ENCODE assay signal across 10 cellular contexts in the genomic region with DNA sequence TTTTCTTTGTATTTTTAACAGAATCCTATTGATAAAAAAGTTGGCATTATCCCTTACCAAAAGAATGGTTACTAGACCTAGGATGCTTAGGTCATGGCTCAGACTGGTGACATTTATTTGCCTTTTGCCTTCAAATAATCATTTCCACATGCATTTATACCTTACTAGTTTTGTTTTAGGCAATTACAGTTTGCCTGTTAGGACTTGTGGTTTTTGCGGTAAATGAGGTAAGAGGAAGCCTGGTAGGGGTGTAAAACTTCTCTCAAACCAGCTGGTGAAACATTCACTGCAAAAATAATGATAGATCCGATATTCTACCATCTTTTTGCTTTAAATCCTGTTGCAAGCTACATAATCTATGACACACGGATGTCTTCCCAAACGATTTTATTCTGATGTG. TPM values are rescaled to one million over a fixed set of nuclear protein-coding genes. Genes with fewer than 3 reads are reported as not detected.
DNase-seq lines count a peak whose midpoint lies in the region; ATAC-seq and TF ChIP-seq lines count a peak whose summit lies in the region.
"Had no signal": no experiment of that assay in that cellular context is flagged by ENCODE, and none has a peak within 500 bp of the region (broad histone marks: within the 10 kb centered on the region; RNA-seq: fewer than 3 reads in every experiment).

No MANE protein-coding gene starts in this region.

- peak overlapping the region; percentile 65 for H3K27ac Mint-ChIP-seq in CD4-positive, alpha-beta T cell

- H3K4me3 ChIP-seq in HL-60 (replicated peaks; ENCODE audit: insufficient read depth, low read length) (no peak overlapping the region; the same call in 1 of the 2 replicates), dorsolateral prefrontal cortex (no peak overlapping the region), prostate gland (no peak overlapping the region)

- no peaks in the 10 kb centered on the region for H3K27me3 ChIP-seq in CD4-positive, alpha-beta T cell (ENCODE audit: control insufficient read depth, insufficient read depth, low read length)
- H3K27me3 ChIP-seq in HL-60 (ENCODE audit: insufficient read depth, poor library complexity, severe bottlenecking) (no peaks in the 10 kb centered on the region), dorsolateral prefrontal cortex (peaks cover 0 to 48% (median 0%) of the 10 kb centered on the region in 45 donors), prostate gland (replicated peaks; ENCODE audit: insufficient read depth) (no peaks in the 10 kb centered on the region)

- no peaks in the 10 kb centered on the region for H3K9me3 ChIP-seq in CD4-positive, alpha-beta T cell (ENCODE audit: control insufficient read depth, low read length)
- no peaks in the 10 kb centered on the region for H3K9me3 ChIP-seq in prostate gland

- DNase-seq in CD4-positive, alpha-beta T cell = no peak
- peak in 1 of 2 experiments; percentile 86 for DNase-seq in HL-60 (ENCODE audit: low read depth in 1 of 2, low spot score in 1 of 2)
- peak; percentile 14 for DNase-seq in SW480 (ENCODE audit: low spot score)
- DNase-seq in germinal center (ENCODE audit: low spot score) = peak; percentile 7
- DNase-seq in activated gamma-delta T cell treated with Interleukin-2 at 50 U/mL for 16 hours = no peak
- no peak for DNase-seq in dorsolateral prefrontal cortex
- DNase-seq in prostate gland (ENCODE audit: low spot score) = no peak
- DNase-seq: amygdala had no signal

- peaks cover 23% of the 10 kb centered on the region for H3K36me3 Mint-ChIP-seq in CD4-positive, alpha-beta T cell (ENCODE audit: low read depth)

- peak; percentile 35 for ATAC-seq in CD4-positive, alpha-beta T cell (ENCODE audit: poor library complexity)
- no peak for ATAC-seq in HG02610 (IDR thresholded peaks at IDR 0.05; ENCODE audit: unreplicated experiment)
- ATAC-seq: HCT116 had no signal

- H3K27me3 Mint-ChIP-seq in CD4-positive, alpha-beta T cell = no peaks in the 10 kb centered on the region

- no peak for TF ChIP-seq CTCF in CD4-positive, alpha-beta T cell (IDR thresholded peaks at IDR 0.05)
- TF ChIP-seq CTCF in HL-60 (IDR thresholded peaks at IDR 0.05; ENCODE audit: insufficient read depth, low read length) = no peak
- TF ChIP-seq CTCF in dorsolateral prefrontal cortex (IDR thresholded peaks at IDR 0.05 in 54 of 56, conservative IDR thresholded peaks at IDR 0.05 in 2 of 56; ENCODE audit: low read depth in 1 of 56, partially characterized antibody in 56 of 56) = no peak
- no peak for TF ChIP-seq CTCF in prostate gland (IDR thresholded peaks at IDR 0.05)

- peaks cover 60% of the 10 kb centered on the region for H3K4me1 Mint-ChIP-seq in CD4-positive, alpha-beta T cell (ENCODE audit: low read depth)

- H3K27ac ChIP-seq in CD4-positive, alpha-beta T cell (ENCODE audit: low read depth, low read length) = peak overlapping the region; percentile 21
- H3K27ac ChIP-seq in HL-60 (replicated peaks) (peak overlapping the region; percentile 78), dorsolateral prefrontal cortex (peak overlapping the region in 1 of 59 donors; percentile 22), prostate gland (no peak overlapping the region)

- H3K36me3 ChIP-seq in prostate gland = no peaks in the 10 kb centered on the region

- H3K9me3 Mint-ChIP-seq in CD4-positive, alpha-beta T cell = no peaks in the 10 kb centered on the region

- peak overlapping the region; percentile 70 for H3K4me3 Mint-ChIP-seq in CD4-positive, alpha-beta T cell

- 27% methylated on average over 4 of the region's 4 CpGs for WGBS in prostate gland

- POLR2A ChIA-PET in CD4-positive, alpha-beta T cell (lab: Charles Lee) = interaction anchor here (0.8 to 2.3 kb wide), 6 partner anchors 12 to 207 kb away, joined by 3 to 8 read pairs (median 4); partner anchors contain the start of genes LAMP2, MCTS1 and ZBTB33

- CTCF ChIA-PET in CD4-positive, alpha-beta T cell (lab: Charles Lee) = interaction anchor here (1.2 to 2.9 kb wide), 3 partner anchors 18 to 148 kb away, joined by 3 to 14 read pairs (median 5); no protein-coding TSS in a partner anchor

- no peak for TF ChIP-seq POLR2A in prostate gland (IDR thresholded peaks at IDR 0.05)

- intact Hi-C loops in CD4-positive, alpha-beta T cell (cut with DNase I, micrococcal nuclease) = no loop called here
- intact Hi-C loops in dorsolateral prefrontal cortex (cut with DNase I) (loop anchor here (10.0 kb wide), 2 partner anchors 92 to 212 kb away; partner anchors contain the start of gene ATP1B4 (in 2 of the 2)), prostate gland (cut with DNase I) (no loop called here)

- H3K4me1 ChIP-seq in prostate gland (replicated peaks) = no peaks in the 10 kb centered on the region

RNA-seq across cellular contexts. Expression of gene LAMP2, which starts 12.1 kb away (rescaled TPM):
- 10 to 100 TPM; 13.4 to 15.4 TPM for total RNA-seq in CD4-positive, alpha-beta T cell
- total RNA-seq in dorsolateral prefrontal cortex = 100 to 1,000 TPM; 107 to 706 (median 222) TPM
- 100 to 1,000 TPM; 156 to 269 TPM for total RNA-seq in prostate gland

Comparison
In these comparisons a context has a peak if more than half of its experiments do, and no peak if none do; other contexts are left out.
1. DNase-seq: peak in SW480 (single experiment) and germinal center (single experiment); none in CD4-positive, alpha-beta T cell (0 of 10), activated gamma-delta T cell treated with Interleukin-2 at 50 U/mL for 16 hours (single experiment), dorsolateral prefrontal cortex (0 of 10) and prostate gland (single experiment).
2. H3K27ac ChIP-seq: peak in CD4-positive, alpha-beta T cell (single experiment) and HL-60 (single experiment); none in prostate gland (0 of 2).
3. RNA of gene LAMP2, which starts 12.1 kb away (total RNA-seq): 156 to 269 TPM in prostate gland and 107 to 706 TPM in dorsolateral prefrontal cortex; 13.4 to 15.4 TPM in CD4-positive, alpha-beta T cell; every median in the first group is over 4 times any median in the second.
4. intact Hi-C loops: an anchor here in dorsolateral prefrontal cortex (10.0 kb wide); none called in CD4-positive, alpha-beta T cell and prostate gland.